Comparison of ENCODE assay signal across 20 cellular contexts in genomic region chr15:92047900-92048299, GRCh38.
"Had no signal": no experiment of that assay in that cellular context is flagged by ENCODE, and none has a peak within 500 bp of the region (broad histone marks: within the 10 kb centered on the region; RNA-seq: fewer than 3 reads in every experiment).

No MANE protein-coding gene starts in this region.

- ATAC-seq: gastroesophageal sphincter, left lobe of liver, natural killer cell, pancreas, right cardiac atrium had no signal

- DNase-seq: dermis blood vessel endothelial cell; esophagus squamous epithelium; foreskin fibroblast; glutamatergic neuron; islet precursor cell; mammary epithelial cell; natural killer cell; occipital lobe; pancreas; small intestine; stimulated activated CD4-positive, alpha-beta T cell treated with anti-CD3 and anti-CD28 coated beads, Interleukin-12 subunit alpha, Interleukin-12 subunit beta, amount 100 ng/mL, for 4 hours; stimulated activated naive CD4-positive, alpha-beta T cell; thyroid gland; uterus had no signal

- H3K27ac Mint-ChIP-seq: progenitor cell of endocrine pancreas, type B pancreatic cell had no signal

- H3K4me1 Mint-ChIP-seq: neural crest cell had no signal

- H3K4me3 Mint-ChIP-seq: natural killer cell, neural crest cell, type B pancreatic cell had no signal

- H3K36me3 Mint-ChIP-seq: natural killer cell, type B pancreatic cell had no signal

- H3K9me3 Mint-ChIP-seq: natural killer cell, neural crest cell, type B pancreatic cell had no signal
